8 cellular contexts compared by ENCODE assay signal in genomic region chr15:101242999-101243336, GRCh38. TPM values are rescaled to one million over a fixed set of nuclear protein-coding genes. Genes with fewer than 3 reads are reported as not detected.
DNase-seq lines count a peak whose midpoint lies in the region; ATAC-seq, FAIRE-seq and TF ChIP-seq lines count a peak whose summit lies in the region.

No MANE protein-coding gene starts in this region.

- no peak overlapping the region for H4K8ac ChIP-seq in H1 (ENCODE audit: extremely low read depth, insufficient read depth, low read length)

- no peak overlapping the region for H2BK12ac ChIP-seq in H1 (ENCODE audit: low read depth, low read length)

- no peaks in the 10 kb centered on the region for H3K9me3 ChIP-seq in Peyer's patch
- H3K9me3 ChIP-seq in H1 (ENCODE audit: insufficient read depth in 2 of 2, low read depth in 1 of 2, low read length in 1 of 2), result no peaks in the 10 kb centered on the region
- no peaks in the 10 kb centered on the region for H3K9me3 ChIP-seq in stomach

- WGBS in H1 (ENCODE audit: extremely low coverage in 1 of 2, insufficient coverage in 1 of 2, insufficient read length in 1 of 2, insufficient replicate concordance in 2 of 2, low coverage in 1 of 2, low lambda C conversion rate in 2 of 2, missing lambda C conversion rate in 1 of 2), 2 experiments, result 86% methylated on average over 6 of the region's 6 CpGs; no CpG with 5 or more reads in 1 of the 2 experiments
- 50 to 66% (median 61%) methylated on average over 6 of the region's 6 CpGs for WGBS in stomach, 5 donors

- H2BK15ac ChIP-seq in H1 (ENCODE audit: low read length), result no peak overlapping the region

- H3K79me1 ChIP-seq in H1 (ENCODE audit: low read depth, low read length), result peaks cover 16% of the 10 kb centered on the region

- peaks cover 59 to 100% of the 10 kb centered on the region in 2 experiments for H3K79me2 ChIP-seq in H1 (ENCODE audit: control insufficient read depth in 1 of 2, insufficient read depth in 2 of 2, low read length in 2 of 2)

- H3K27me3 Mint-ChIP-seq in activated T-cell treated with anti-CD3 and anti-CD28 coated beads, Interleukin-2, amount 50 U/mL, for 72 hours (ENCODE audit: low read depth), result no peaks in the 10 kb centered on the region

- H3K9me3 Mint-ChIP-seq in activated T-cell treated with anti-CD3 and anti-CD28 coated beads, Interleukin-2, amount 50 U/mL, for 72 hours, result no peaks in the 10 kb centered on the region

- FAIRE-seq in H1 (lab: Jason Lieb, UNC), result no peak

- H3K9ac ChIP-seq in H1 (replicated peaks in 1 of 4; ENCODE audit: extremely low read depth in 1 of 4, low read depth in 3 of 4, low read length in 3 of 4), result no peak overlapping the region

- no peak overlapping the region for H3K56ac ChIP-seq in H1 (replicated peaks; ENCODE audit: insufficient read length, low read depth, low read length)

- no peak overlapping the region for H3K14ac ChIP-seq in H1 (ENCODE audit: insufficient read length)

- H3K4me1 Mint-ChIP-seq in activated T-cell treated with anti-CD3 and anti-CD28 coated beads, Interleukin-2, amount 50 U/mL, for 72 hours (ENCODE audit: low read depth), result peaks cover 89% of the 10 kb centered on the region

- H3K36me3 Mint-ChIP-seq in activated T-cell treated with anti-CD3 and anti-CD28 coated beads, Interleukin-2, amount 50 U/mL, for 72 hours (ENCODE audit: insufficient read depth in 2 of 2), result peaks cover 4 to 6% of the 10 kb centered on the region in 2 donors

- H3K27me3 ChIP-seq in Peyer's patch (no peaks in the 10 kb centered on the region), H1 (replicated peaks in 1 of 4; ENCODE audit: control insufficient read depth in 3 of 4, extremely low read depth in 1 of 4, insufficient read depth in 3 of 4, low read length in 3 of 4) (no peaks in the 10 kb centered on the region), stomach (no peaks in the 10 kb centered on the region)

- no peak overlapping the region for H3K18ac ChIP-seq in H1 (ENCODE audit: extremely low read depth, low read length)

- POLR2A ChIA-PET in H1 (lab: Charles Lee; ENCODE audit: partially characterized antibody), result interaction anchor here (0.7 to 2.9 kb wide), 2 partner anchors 10 to 22 kb away, joined by 3 to 18 read pairs; partner anchors contain the start of gene CHSY1

- TF ChIP-seq POLR2A in Peyer's patch (IDR thresholded peaks at IDR 0.05), result no peak
- no peak for TF ChIP-seq POLR2A in H1 (IDR thresholded peaks at IDR 0.05; ENCODE audit: control extremely low read depth in 1 of 2, low read depth in 2 of 2, low read length in 2 of 2)
- TF ChIP-seq POLR2A in stomach (IDR thresholded peaks at IDR 0.05), result no peak

- H4K20me1 ChIP-seq in H1 (replicated peaks in 1 of 2; ENCODE audit: control insufficient read depth in 1 of 2, insufficient read depth in 2 of 2, low read length in 2 of 2), result peaks cover 33 to 42% of the 10 kb centered on the region in 2 experiments

- H3K27ac ChIP-seq in Peyer's patch, result peak overlapping the region in 3 of 4 donors; percentile 38 to 68 (median 58)
- no peak overlapping the region for H3K27ac ChIP-seq in H1 (ENCODE audit: low read depth, low read length)
- H3K27ac ChIP-seq in stomach, result peak overlapping the region in 4 of 5 donors; percentile 50 to 79 (median 60)

- H3K4me3 Mint-ChIP-seq in activated T-cell treated with anti-CD3 and anti-CD28 coated beads, Interleukin-2, amount 50 U/mL, for 72 hours, result peak overlapping the region; percentile 66 to 67

- H2AFZ ChIP-seq in H1 (ENCODE audit: low read length), result no peak overlapping the region

- H3K4me1 ChIP-seq in Peyer's patch (peaks cover 0 to 64% (median 9%) of the 10 kb centered on the region in 4 donors), H1 (replicated peaks in 1 of 4; ENCODE audit: control insufficient read depth in 3 of 4, insufficient read depth in 4 of 4, low read length in 3 of 4) (peaks cover 3 to 23% (median 12%) of the 10 kb centered on the region in 4 experiments; a peak in 5 of 7 replicates), stomach (peaks cover 57 to 100% (median 89%) of the 10 kb centered on the region in 4 donors)

- H3K23me2 ChIP-seq in H1 (ENCODE audit: low read depth, low read length), result no peaks in the 10 kb centered on the region

- H2BK5ac ChIP-seq in H1 (ENCODE audit: low read depth, low read length), result no peak overlapping the region

- no peak for TF ChIP-seq RAD21 in H1 (IDR thresholded peaks at IDR 0.05 in 1 of 2, conservative IDR thresholded peaks at IDR 0.05 in 1 of 2; ENCODE audit: low read depth in 2 of 2, low read length in 2 of 2)

- H2BK120ac ChIP-seq in H1 (replicated peaks; ENCODE audit: low read depth, low read length), result no peak overlapping the region

- no peak overlapping the region for H2AK5ac ChIP-seq in H1 (ENCODE audit: low read depth, low read length)

- no peak overlapping the region for H4K5ac ChIP-seq in H1 (ENCODE audit: insufficient read length, low read depth, low read length)

- no peak overlapping the region for H3K4me2 ChIP-seq in H1 (ENCODE audit: insufficient read depth in 1 of 2, low read depth in 2 of 2, low read length in 2 of 2)

- peak overlapping the region; percentile 96 for H3K27ac Mint-ChIP-seq in activated T-cell treated with anti-CD3 and anti-CD28 coated beads, Interleukin-2, amount 50 U/mL, for 72 hours

- DNase-seq in activated T-cell treated with anti-CD3 and anti-CD28 coated beads, Interleukin-2, amount 50 U/mL, for 72 hours, result no peak
- no peak for DNase-seq in activated T-cell treated with anti-CD3 and anti-CD28 coated beads, Interleukin-2, amount 50 U/mL, for 1 hour
- DNase-seq in Peyer's patch (no peak), H1 (ENCODE audit: low read depth in 1 of 2, low spot score in 2 of 2) (no peak), stomach (no peak), NCI-H128 (lab: John Stamatoyannopoulos, UW; ENCODE audit: unreplicated experiment) (no peak), SHP77 (lab: John Stamatoyannopoulos, UW) (no peak), SK-N-DZ (ENCODE audit: low spot score) (no peak)

- H3K36me3 ChIP-seq in Peyer's patch (no peaks in the 10 kb centered on the region), H1 (ENCODE audit: control insufficient read depth in 2 of 4, insufficient read depth in 4 of 4, low read length in 3 of 4) (peaks cover 0 to 2% (median under 1%) of the 10 kb centered on the region in 4 experiments; a peak in 1 of 8 replicates), stomach (peaks cover 0 to 7% (median 2%) of the 10 kb centered on the region in 4 donors)

- H3K4ac ChIP-seq in H1 (replicated peaks; ENCODE audit: insufficient read length, low read depth, low read length), result no peak overlapping the region

- no peak overlapping the region for H4K91ac ChIP-seq in H1 (replicated peaks; ENCODE audit: insufficient read length, low read length)

- CTCF ChIA-PET in H1 (lab: Charles Lee; ENCODE audit: partially characterized antibody), result interaction anchor here (0.6 to 3.9 kb wide), 10 partner anchors 21 to 234 kb away, joined by 3 to 16 read pairs (median 4); no protein-coding TSS in a partner anchor

- ATAC-seq in activated T-cell treated with anti-CD3 and anti-CD28 coated beads, Interleukin-2, amount 50 U/mL, for 72 hours (replicated peaks in 1 of 2), result no peak

- H3K4me3 ChIP-seq in Peyer's patch (no peak overlapping the region), H1 (ENCODE audit: extremely low read depth in 1 of 4, insufficient read depth in 2 of 4, low read depth in 3 of 4, low read length in 4 of 4) (no peak overlapping the region), stomach (peak overlapping the region in 1 of 4 donors; percentile 31)

- intact Hi-C loops in stomach (cut with DNase I; ENCODE audit: low total_unique reads), result no loop called here

- TF ChIP-seq CTCF in Peyer's patch (IDR thresholded peaks at IDR 0.05) (no peak), H1 (IDR thresholded peaks at IDR 0.05; ENCODE audit: control extremely low read depth in 1 of 3, insufficient read depth in 1 of 3, low read depth in 1 of 3, low read length in 3 of 3) (no peak), stomach (IDR thresholded peaks at IDR 0.05) (no peak)

- no peak overlapping the region for H2BK20ac ChIP-seq in H1 (ENCODE audit: low read length)

- no peak overlapping the region for H3K23ac ChIP-seq in H1 (ENCODE audit: insufficient read length)

- TF ChIP-seq EP300 in H1 (IDR thresholded peaks at IDR 0.05; ENCODE audit: borderline replicate concordance in 1 of 2, low read depth in 2 of 2, low read length in 2 of 2) (no peak), stomach (IDR thresholded peaks at IDR 0.05) (no peak)

RNA-seq across cellular contexts. Expression of gene CHSY1, which starts 8.9 kb away (rescaled TPM):
- 10 to 100 TPM; 26.4 to 31.1 TPM for total RNA-seq in activated T-cell treated with anti-CD3 and anti-CD28 coated beads, Interleukin-2, amount 50 U/mL, for 72 hours
- total RNA-seq in Peyer's patch (10 to 100 TPM in 1 of 4 donors, 1 to 10 TPM in 3; 8.1 to 31.4 (median 9.3) TPM), stomach (10 to 100 TPM; 20.7 to 57.1 (median 35.1) TPM)
- total RNA-seq in H1 (2021; fragmentation: NEBNext Ultra II Directional; extraction: Animal tissue kit (Norgen Biotek cat#: 25700)), result 60.3 and 60.7 TPM in 2 replicates
- polyA plus RNA-seq in H1 (2011; rRNA removed) (15.5 and 24.9 TPM in 2 replicates), stomach (10 to 100 TPM in 1 of 3 donors, 1 to 10 TPM in 2; 4.7 to 11.8 (median 9.0) TPM)
- 22.3 TPM for polyA plus RNA-seq in H1 (2011; cell fraction: cytosol; rRNA removed)
- polyA plus RNA-seq in H1 (2011; cell fraction: nucleus; rRNA removed), result 14.3 TPM
- 29.7 to 40.6 TPM (median 32.7 TPM) in 4 replicates for polyA plus RNA-seq in H1 (2012, experiment 1 of 2)
- polyA plus RNA-seq in H1 (2012, experiment 2 of 2), result 5.0 TPM
- polyA plus RNA-seq in H1 (2013, experiment 1 of 2), result 66.9 TPM
- 67.9 TPM for polyA plus RNA-seq in H1 (2013, experiment 2 of 2)
- 33.5 and 40.4 TPM in 2 replicates for polyA minus RNA-seq in H1 (2011; rRNA and poly(A)+ RNA removed)
- 26.6 TPM for polyA minus RNA-seq in H1 (2011; cell fraction: cytosol; rRNA and poly(A)+ RNA removed)
- 25.8 TPM for polyA minus RNA-seq in H1 (2011; cell fraction: nucleus; rRNA and poly(A)+ RNA removed)
- polyA plus RNA-seq in SK-N-DZ (2014; cell fraction: cytosol; rRNA removed), result 13.0 and 14.0 TPM in 2 replicates
- 5.8 and 7.6 TPM in 2 replicates for polyA plus RNA-seq in SK-N-DZ (2014; cell fraction: nucleus; rRNA removed)

RNA-seq across cellular contexts. Expression of gene SELENOS, which starts 34.3 kb away (rescaled TPM):
- 10 to 100 TPM; 42.9 to 44.8 TPM for total RNA-seq in activated T-cell treated with anti-CD3 and anti-CD28 coated beads, Interleukin-2, amount 50 U/mL, for 72 hours
- total RNA-seq in Peyer's patch, result 100 to 1,000 TPM in 2 of 4 donors, 10 to 100 TPM in 2; 14.0 to 119 (median 103) TPM
- total RNA-seq in H1 (2021; fragmentation: NEBNext Ultra II Directional; extraction: Animal tissue kit (Norgen Biotek cat#: 25700)), result 45.2 and 46.0 TPM in 2 replicates
- polyA plus RNA-seq in H1 (2011; rRNA removed), result 31.0 and 45.1 TPM in 2 replicates
- polyA plus RNA-seq in H1 (2011; cell fraction: cytosol; rRNA removed), result 51.7 TPM
- polyA plus RNA-seq in H1 (2011; cell fraction: nucleus; rRNA removed), result 16.3 TPM
- 33.4 to 41.9 TPM (median 36.8 TPM) in 4 replicates for polyA plus RNA-seq in H1 (2012, experiment 1 of 2)
- polyA plus RNA-seq in H1 (2012, experiment 2 of 2), result 35.5 TPM
- polyA plus RNA-seq in H1 (2013, experiment 1 of 2), result 61.0 TPM
- polyA plus RNA-seq in H1 (2013, experiment 2 of 2), result 78.8 TPM
- 16.3 and 16.9 TPM in 2 replicates for polyA minus RNA-seq in H1 (2011; rRNA and poly(A)+ RNA removed)
- 5.7 TPM for polyA minus RNA-seq in H1 (2011; cell fraction: cytosol; rRNA and poly(A)+ RNA removed)
- polyA minus RNA-seq in H1 (2011; cell fraction: nucleus; rRNA and poly(A)+ RNA removed), result 17.3 TPM
- 100 to 1,000 TPM in 1 of 5 donors, 10 to 100 TPM in 4; 71.7 to 184 (median 86.9) TPM for total RNA-seq in stomach
- 10 to 100 TPM; 37.4 to 67.2 (median 62.9) TPM for polyA plus RNA-seq in stomach
- 102 and 112 TPM in 2 replicates for polyA plus RNA-seq in SK-N-DZ (2014; cell fraction: cytosol; rRNA removed)
- 59.7 and 105 TPM in 2 replicates for polyA plus RNA-seq in SK-N-DZ (2014; cell fraction: nucleus; rRNA removed)

RNA-seq across cellular contexts. Expression of gene SNRPA1, which starts 52.1 kb away (rescaled TPM):
- 100 to 1,000 TPM; 132 to 141 TPM for total RNA-seq in activated T-cell treated with anti-CD3 and anti-CD28 coated beads, Interleukin-2, amount 50 U/mL, for 72 hours
- total RNA-seq in Peyer's patch (10 to 100 TPM; 36.4 to 80.0 (median 50.4) TPM), stomach (10 to 100 TPM in 4 of 5 donors, 1 to 10 TPM in 1; 3.5 to 75.6 (median 32.1) TPM)
- 214 and 221 TPM in 2 replicates for total RNA-seq in H1 (2021; fragmentation: NEBNext Ultra II Directional; extraction: Animal tissue kit (Norgen Biotek cat#: 25700))
- polyA plus RNA-seq in H1 (2011; rRNA removed) (140 and 143 TPM in 2 replicates), stomach (10 to 100 TPM; 58.9 to 61.7 (median 59.1) TPM)
- 226 TPM for polyA plus RNA-seq in H1 (2011; cell fraction: cytosol; rRNA removed)
- 37.4 TPM for polyA plus RNA-seq in H1 (2011; cell fraction: nucleus; rRNA removed)
- polyA plus RNA-seq in H1 (2012, experiment 1 of 2), result 168 to 211 TPM (median 174 TPM) in 4 replicates
- 66.1 TPM for polyA plus RNA-seq in H1 (2012, experiment 2 of 2)
- polyA plus RNA-seq in H1 (2013, experiment 1 of 2), result 160 TPM
- 163 TPM for polyA plus RNA-seq in H1 (2013, experiment 2 of 2)
- 46.8 and 53.6 TPM in 2 replicates for polyA minus RNA-seq in H1 (2011; rRNA and poly(A)+ RNA removed)
- 59.4 TPM for polyA minus RNA-seq in H1 (2011; cell fraction: cytosol; rRNA and poly(A)+ RNA removed)
- 34.4 TPM for polyA minus RNA-seq in H1 (2011; cell fraction: nucleus; rRNA and poly(A)+ RNA removed)
- polyA plus RNA-seq in SK-N-DZ (2014; cell fraction: cytosol; rRNA removed), result 13.0 and 29.3 TPM in 2 replicates
- 37.4 and 83.8 TPM in 2 replicates for polyA plus RNA-seq in SK-N-DZ (2014; cell fraction: nucleus; rRNA removed)
